19 cellular contexts compared by ENCODE assay signal in the genomic region with DNA sequence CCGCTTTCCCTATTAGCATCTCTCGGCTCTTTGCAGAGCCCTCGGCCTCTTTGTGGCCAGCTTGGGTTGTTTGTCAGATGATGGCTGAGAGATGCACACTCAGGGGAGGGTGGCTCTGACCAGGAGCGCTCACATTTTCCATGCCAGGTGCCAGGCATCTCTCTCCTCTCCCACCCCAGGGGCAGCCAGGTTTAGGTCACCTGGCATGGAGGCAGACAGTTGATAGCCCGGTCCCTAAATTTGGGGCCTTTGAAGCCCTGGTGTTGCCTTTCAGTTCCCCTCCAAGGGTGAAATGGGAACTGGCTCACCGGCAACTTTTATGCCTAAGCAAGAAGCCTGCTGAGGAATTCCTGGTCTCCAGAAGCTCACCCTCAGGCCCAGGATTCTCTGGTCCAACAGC. TPM values are rescaled to one million over a fixed set of nuclear protein-coding genes. Genes with fewer than 3 reads are reported as not detected.
DNase-seq lines count a peak whose midpoint lies in the region; TF ChIP-seq lines count a peak whose summit lies in the region.
"Had no signal": no experiment of that assay in that cellular context is flagged by ENCODE, and none has a peak within 500 bp of the region (broad histone marks: within the 10 kb centered on the region; RNA-seq: fewer than 3 reads in every experiment).

No MANE protein-coding gene starts in this region.

- H2BK15ac ChIP-seq in neuronal stem cell (ENCODE audit: low read length) = no peak overlapping the region

- TF ChIP-seq EP300 in esophagus muscularis mucosa (IDR thresholded peaks at IDR 0.05) = no peak

- no peaks in the 10 kb centered on the region for H3K27me3 Mint-ChIP-seq in activated CD4-positive, alpha-beta memory T cell treated with anti-CD3 and anti-CD28 coated beads for 36 hours
- H3K27me3 Mint-ChIP-seq in activated CD4-positive, alpha-beta memory T cell treated with anti-CD3 and anti-CD28 coated beads, Interleukin-2, amount 10 ng/mL, durations not matched to agents 7 days and 5 days = no peaks in the 10 kb centered on the region
- H3K27me3 Mint-ChIP-seq in CD8-positive, alpha-beta memory T cell = no peaks in the 10 kb centered on the region
- H3K27me3 Mint-ChIP-seq: type B pancreatic cell had no signal

- 91% methylated on average over 6 of the region's 6 CpGs for WGBS in esophagus muscularis mucosa
- WGBS in neuronal stem cell (ENCODE audit: extremely low coverage in 2 of 2, insufficient read length in 2 of 2, insufficient replicate concordance in 1 of 2), 2 donors = no CpG with 5 or more reads among the region's 6 CpGs

- H2BK12ac ChIP-seq in neuronal stem cell (ENCODE audit: low read length) = no peak overlapping the region

- no peak overlapping the region for H3K14ac ChIP-seq in neuronal stem cell (ENCODE audit: low read length)

- no peak overlapping the region for H3K4ac ChIP-seq in neuronal stem cell (ENCODE audit: low read length)

- no peak for DNase-seq in activated CD4-positive, alpha-beta memory T cell treated with anti-CD3 and anti-CD28 coated beads for 36 hours
- DNase-seq in activated CD4-positive, alpha-beta memory T cell treated with anti-CD3 and anti-CD28 coated beads, Interleukin-2, amount 10 ng/mL, durations not matched to agents 7 days and 5 days = no peak
- DNase-seq in CD8-positive, alpha-beta memory T cell = no peak
- DNase-seq in esophagus muscularis mucosa (ENCODE audit: extremely low spot score) (no peak), neuronal stem cell (ENCODE audit: low spot score) (no peak), ACHN (no peak), OCI-M2 (lab: John Stamatoyannopoulos, UW; ENCODE audit: unreplicated experiment) (no peak), NCI-H1930 (lab: John Stamatoyannopoulos, UW) (no peak)
- DNase-seq: activated CD4-positive, CD25-positive, alpha-beta regulatory T cell treated with anti-CD3 and anti-CD28 coated beads, Interleukin-2, amount 50 U/mL, for 72 hours; amniotic stem cell; mammary epithelial cell; NCI-H1105 treated with DMSO at 0.1 percent for 48 hours; NCI-H2107; NCI-H510A treated with DMSO at 0.1 percent for 48 hours; stimulated activated CD4-positive, alpha-beta T cell treated with anti-CD3 and anti-CD28 coated beads, Interleukin-1b, Interleukin-23, amount 100 ng/mL, for 48 hours; stimulated activated naive CD4-positive, alpha-beta T cell treated with Interleukin-2 at 50 U/mL for 16 hours had no signal

- TF ChIP-seq CTCF in esophagus muscularis mucosa (IDR thresholded peaks at IDR 0.05) = no peak

- H3K9me3 Mint-ChIP-seq in activated CD4-positive, alpha-beta memory T cell treated with anti-CD3 and anti-CD28 coated beads for 36 hours = peaks cover 12% of the 10 kb centered on the region
- peaks cover 3% of the 10 kb centered on the region for H3K9me3 Mint-ChIP-seq in activated CD4-positive, alpha-beta memory T cell treated with anti-CD3 and anti-CD28 coated beads, Interleukin-2, amount 10 ng/mL, durations not matched to agents 7 days and 5 days
- no peaks in the 10 kb centered on the region for H3K9me3 Mint-ChIP-seq in CD8-positive, alpha-beta memory T cell
- H3K9me3 Mint-ChIP-seq: type B pancreatic cell had no signal

- POLR2A ChIA-PET in activated CD4-positive, alpha-beta memory T cell treated with anti-CD3 and anti-CD28 coated beads for 36 hours (lab: Charles Lee) = interaction anchor here (1.9 to 2.0 kb wide), 2 partner anchors 10 to 18 kb away, joined by 4 to 6 read pairs; no protein-coding TSS in a partner anchor
- POLR2A ChIA-PET in activated CD4-positive, alpha-beta memory T cell treated with anti-CD3 and anti-CD28 coated beads, Interleukin-2, amount 10 ng/mL, durations not matched to agents 7 days and 5 days (lab: Charles Lee) = interaction anchor here (1.0 to 1.4 kb wide), 2 partner anchors 15 to 18 kb away, joined by 3 read pairs; no protein-coding TSS in a partner anchor
- POLR2A ChIA-PET in CD8-positive, alpha-beta memory T cell (lab: Charles Lee) = no interaction called here

- in situ Hi-C loops in ACHN (cut with HindIII; ENCODE audit: low pct_ligation_motif_present, low pct_unique_long_range_greater_than_20kb, low sequenced_read_pairs) = no loop called here

- CTCF ChIA-PET in activated CD4-positive, alpha-beta memory T cell treated with anti-CD3 and anti-CD28 coated beads for 36 hours (lab: Charles Lee) = interaction anchor here (10.8 kb wide), 1 partner anchor 11 kb away, joined by 103 read pairs; no protein-coding TSS in a partner anchor
- CTCF ChIA-PET in activated CD4-positive, alpha-beta memory T cell treated with anti-CD3 and anti-CD28 coated beads, Interleukin-2, amount 10 ng/mL, durations not matched to agents 7 days and 5 days (lab: Charles Lee) = no interaction called here
- CTCF ChIA-PET in CD8-positive, alpha-beta memory T cell (lab: Charles Lee) = interaction anchor here (0.9 to 1.5 kb wide), 2 partner anchors 11 to 13 kb away, joined by 3 read pairs; no protein-coding TSS in a partner anchor

- H3K27ac Mint-ChIP-seq in activated CD4-positive, alpha-beta memory T cell treated with anti-CD3 and anti-CD28 coated beads for 36 hours = peak overlapping the region; percentile 30
- no peak overlapping the region for H3K27ac Mint-ChIP-seq in activated CD4-positive, alpha-beta memory T cell treated with anti-CD3 and anti-CD28 coated beads, Interleukin-2, amount 10 ng/mL, durations not matched to agents 7 days and 5 days
- H3K27ac Mint-ChIP-seq in CD8-positive, alpha-beta memory T cell = peak overlapping the region in 7 of 8 donors; percentile 43 to 93 (median 89)
- H3K27ac Mint-ChIP-seq: type B pancreatic cell had no signal

- no peak overlapping the region for H2BK5ac ChIP-seq in neuronal stem cell (ENCODE audit: low read length)

- H3K9ac ChIP-seq in neuronal stem cell (ENCODE audit: low read depth, low read length, poor library complexity) = no peak overlapping the region

- H4K91ac ChIP-seq in neuronal stem cell (ENCODE audit: low read depth, low read length, poor library complexity) = no peak overlapping the region

- peaks cover 94% of the 10 kb centered on the region for H3K4me1 Mint-ChIP-seq in activated CD4-positive, alpha-beta memory T cell treated with anti-CD3 and anti-CD28 coated beads for 36 hours (ENCODE audit: low read depth)
- H3K4me1 Mint-ChIP-seq in activated CD4-positive, alpha-beta memory T cell treated with anti-CD3 and anti-CD28 coated beads, Interleukin-2, amount 10 ng/mL, durations not matched to agents 7 days and 5 days = peaks cover 49% of the 10 kb centered on the region
- peaks cover 91 to 99% (median 98%) of the 10 kb centered on the region in 3 donors for H3K4me1 Mint-ChIP-seq in CD8-positive, alpha-beta memory T cell

- TF ChIP-seq POLR2A in esophagus muscularis mucosa (IDR thresholded peaks at IDR 0.05; ENCODE audit: low read depth) = no peak

- H3K36me3 Mint-ChIP-seq in activated CD4-positive, alpha-beta memory T cell treated with anti-CD3 and anti-CD28 coated beads for 36 hours = peaks cover 33% of the 10 kb centered on the region
- H3K36me3 Mint-ChIP-seq in activated CD4-positive, alpha-beta memory T cell treated with anti-CD3 and anti-CD28 coated beads, Interleukin-2, amount 10 ng/mL, durations not matched to agents 7 days and 5 days (ENCODE audit: low read depth) = peaks cover 76% of the 10 kb centered on the region
- peaks cover 0 to 82% (median 8%) of the 10 kb centered on the region in 3 donors for H3K36me3 Mint-ChIP-seq in CD8-positive, alpha-beta memory T cell

- no peak overlapping the region for H2AK5ac ChIP-seq in neuronal stem cell (ENCODE audit: low read depth, low read length)

- H3K79me1 ChIP-seq in neuronal stem cell (ENCODE audit: low read depth, low read length) = no peaks in the 10 kb centered on the region

- no peak overlapping the region for H3K27ac ChIP-seq in CD8-positive, alpha-beta memory T cell (ENCODE audit: low read depth, low read length)
- H3K27ac ChIP-seq in esophagus muscularis mucosa (replicated peaks in 1 of 4) = peak overlapping the region in 3 of 4 donors; percentile 9 to 30 (median 24)
- H3K27ac ChIP-seq in neuronal stem cell (replicated peaks; ENCODE audit: low read length) = no peak overlapping the region
- H3K27ac ChIP-seq: 22Rv1, HL-60 had no signal

- no peak overlapping the region for H3K4me3 ChIP-seq in CD8-positive, alpha-beta memory T cell (ENCODE audit: low read length)
- H3K4me3 ChIP-seq in esophagus muscularis mucosa = no peak overlapping the region
- no peak overlapping the region for H3K4me3 ChIP-seq in neuronal stem cell (ENCODE audit: low read length in 2 of 2)

- peak overlapping the region; percentile 2 for H2BK120ac ChIP-seq in neuronal stem cell (ENCODE audit: low read depth, low read length)

- H4K8ac ChIP-seq in neuronal stem cell (ENCODE audit: low read depth, low read length) = no peak overlapping the region

- H3K36me3 ChIP-seq in CD8-positive, alpha-beta memory T cell (ENCODE audit: insufficient read depth, low read length) = peaks cover 2% of the 10 kb centered on the region
- H3K36me3 ChIP-seq in esophagus muscularis mucosa (peaks cover 0 to 10% (median 3%) of the 10 kb centered on the region in 4 donors), neuronal stem cell (replicated peaks in 1 of 2; ENCODE audit: control insufficient read depth in 2 of 2, insufficient read depth in 2 of 2, low read length in 2 of 2) (no peaks in the 10 kb centered on the region)

- H3K9me3 ChIP-seq in CD8-positive, alpha-beta memory T cell (ENCODE audit: low read length) = no peaks in the 10 kb centered on the region
- no peaks in the 10 kb centered on the region for H3K9me3 ChIP-seq in esophagus muscularis mucosa
- no peaks in the 10 kb centered on the region for H3K9me3 ChIP-seq in neuronal stem cell (replicated peaks in 1 of 2; ENCODE audit: control insufficient read depth in 2 of 2, insufficient read depth in 1 of 2, low read depth in 1 of 2, low read length in 2 of 2)

- intact Hi-C loops in activated CD4-positive, alpha-beta memory T cell treated with anti-CD3 and anti-CD28 coated beads for 36 hours (cut with micrococcal nuclease) = no loop called here
- intact Hi-C loops in esophagus muscularis mucosa (cut with DNase I) = no loop called here

- peaks cover 86% of the 10 kb centered on the region for H3K4me1 ChIP-seq in CD8-positive, alpha-beta memory T cell (ENCODE audit: insufficient read depth, low read length)
- H3K4me1 ChIP-seq in esophagus muscularis mucosa (peaks cover 68 to 81% (median 76%) of the 10 kb centered on the region in 4 donors), neuronal stem cell (ENCODE audit: control insufficient read depth in 2 of 2, insufficient read depth in 1 of 2, low read depth in 1 of 2, low read length in 2 of 2) (peaks cover 0 to 6% of the 10 kb centered on the region in 2 donors)

- no peak overlapping the region for H3K4me2 ChIP-seq in neuronal stem cell (ENCODE audit: insufficient read depth, low read length, poor library complexity, severe bottlenecking)

- no peak overlapping the region for H3K23ac ChIP-seq in neuronal stem cell (ENCODE audit: low read depth, low read length, poor library complexity)

- no peak overlapping the region for H2AFZ ChIP-seq in neuronal stem cell (ENCODE audit: low read length)

- H3K18ac ChIP-seq in neuronal stem cell (ENCODE audit: low read length) = no peak overlapping the region

- no peaks in the 10 kb centered on the region for H3K27me3 ChIP-seq in CD8-positive, alpha-beta memory T cell (ENCODE audit: insufficient read depth, low read length, poor library complexity, severe bottlenecking)
- no peaks in the 10 kb centered on the region for H3K27me3 ChIP-seq in esophagus muscularis mucosa
- H3K27me3 ChIP-seq in neuronal stem cell (ENCODE audit: control insufficient read depth in 3 of 3, insufficient read depth in 3 of 3, low read depth in 1 of 3, low read length in 3 of 3) = no peaks in the 10 kb centered on the region

- H3K4me3 Mint-ChIP-seq in activated CD4-positive, alpha-beta memory T cell treated with anti-CD3 and anti-CD28 coated beads for 36 hours = no peak overlapping the region
- H3K4me3 Mint-ChIP-seq in activated CD4-positive, alpha-beta memory T cell treated with anti-CD3 and anti-CD28 coated beads, Interleukin-2, amount 10 ng/mL, durations not matched to agents 7 days and 5 days = no peak overlapping the region
- H3K4me3 Mint-ChIP-seq in CD8-positive, alpha-beta memory T cell = peak overlapping the region in 4 of 7 donors; percentile 15 to 85 (median 37)
- H3K4me3 Mint-ChIP-seq: type B pancreatic cell had no signal

RNA-seq across cellular contexts. Expression of a gene that starts 19.1 kb away (rescaled TPM):
- total RNA-seq in activated CD4-positive, alpha-beta memory T cell treated with anti-CD3 and anti-CD28 coated beads for 36 hours = 100 to 1,000 TPM; 109 to 112 TPM
- 100 to 1,000 TPM; 105 to 110 TPM for total RNA-seq in activated CD4-positive, alpha-beta memory T cell treated with anti-CD3 and anti-CD28 coated beads, Interleukin-2, amount 10 ng/mL, durations not matched to agents 7 days and 5 days
- total RNA-seq in CD8-positive, alpha-beta memory T cell = 100 to 1,000 TPM; 115 to 121 TPM
- polyA plus RNA-seq in CD8-positive, alpha-beta memory T cell = 156 TPM
- 1,000 to 10,000 TPM in 1 of 4 donors, 100 to 1,000 TPM in 3; 120 to 1,007 (median 283) TPM for total RNA-seq in esophagus muscularis mucosa
- 20.2 TPM for polyA plus RNA-seq in neuronal stem cell (2013, experiment 1 of 2)
- polyA plus RNA-seq in neuronal stem cell (2013, experiment 2 of 2) = 18.1 TPM

Comparison
In these comparisons a context has a peak if more than half of its experiments do, and no peak if none do; other contexts are left out.
1. H3K4me3 Mint-ChIP-seq: peak in CD8-positive, alpha-beta memory T cell (4 of 7); none in activated CD4-positive, alpha-beta memory T cell treated with anti-CD3 and anti-CD28 coated beads for 36 hours (single experiment) and activated CD4-positive, alpha-beta memory T cell treated with anti-CD3 and anti-CD28 coated beads, Interleukin-2, amount 10 ng/mL, durations not matched to agents 7 days and 5 days (single experiment).
2. H3K27ac ChIP-seq: peak in esophagus muscularis mucosa (3 of 4); none in CD8-positive, alpha-beta memory T cell (single experiment) and neuronal stem cell (single experiment).